ENCODE assay signal across 22 cellular contexts in the genomic region with DNA sequence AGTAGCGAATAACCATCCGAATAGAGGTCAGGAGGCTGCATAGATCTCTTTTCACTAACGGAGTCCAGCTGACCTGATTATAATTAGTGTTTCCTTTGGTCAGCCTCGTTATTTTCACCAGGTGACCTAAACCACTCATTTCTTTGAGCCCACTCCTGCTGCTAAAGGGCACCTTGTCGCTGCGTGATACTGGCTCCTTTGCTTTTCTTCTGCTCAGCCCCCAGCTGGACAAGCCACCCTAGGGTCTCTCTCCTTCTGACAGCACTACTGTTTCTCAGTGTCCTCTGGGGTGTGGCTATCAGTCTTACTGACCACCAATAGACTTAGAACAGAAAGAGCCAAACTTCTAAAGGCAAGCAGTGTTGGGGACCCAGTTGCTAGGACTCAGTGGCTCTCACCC. TPM values are rescaled to one million over a fixed set of nuclear protein-coding genes. Genes with fewer than 3 reads are reported as not detected.
DNase-seq lines count a peak whose midpoint lies in the region; ATAC-seq, FAIRE-seq and TF ChIP-seq lines count a peak whose summit lies in the region.
"Had no signal": no experiment of that assay in that cellular context is flagged by ENCODE, and none has a peak within 500 bp of the region (broad histone marks: within the 10 kb centered on the region; RNA-seq: fewer than 3 reads in every experiment).

No MANE protein-coding gene starts in this region.

- no peak overlapping the region for H4K8ac ChIP-seq in neuronal stem cell (ENCODE audit: low read depth, low read length)

- no peak overlapping the region for H2BK120ac ChIP-seq in neuronal stem cell (ENCODE audit: low read depth, low read length)

- peak overlapping the region; percentile 95 for H3K27ac Mint-ChIP-seq in astrocyte (ENCODE audit: unreplicated experiment)
- H3K27ac Mint-ChIP-seq: activated naive CD4-positive, alpha-beta T cell treated with anti-CD3 and anti-CD28 coated beads for 36 hours; progenitor cell of endocrine pancreas had no signal

- H3K4me2 ChIP-seq in astrocyte (ENCODE audit: low read length) (peak overlapping the region; percentile 87), neuronal stem cell (ENCODE audit: insufficient read depth, low read length, poor library complexity, severe bottlenecking) (peak overlapping the region; percentile 41)

- no peak overlapping the region for H2BK12ac ChIP-seq in neuronal stem cell (ENCODE audit: low read length)

- no peak overlapping the region for H2BK15ac ChIP-seq in neuronal stem cell (ENCODE audit: low read length)

- H3K9me3 Mint-ChIP-seq in astrocyte (ENCODE audit: unreplicated experiment) = no peaks in the 10 kb centered on the region
- H3K9me3 Mint-ChIP-seq: activated naive CD4-positive, alpha-beta T cell treated with anti-CD3 and anti-CD28 coated beads for 36 hours had no signal

- no peak overlapping the region for H3K14ac ChIP-seq in neuronal stem cell (ENCODE audit: low read length)

- H3K23ac ChIP-seq in neuronal stem cell (ENCODE audit: low read depth, low read length, poor library complexity) = no peak overlapping the region

- no CpG with 5 or more reads among the region's 6 CpGs for WGBS in neuronal stem cell (ENCODE audit: extremely low coverage in 2 of 2, insufficient read length in 2 of 2, insufficient replicate concordance in 1 of 2), 2 donors

- H3K4me1 ChIP-seq in HUES48 (ENCODE audit: control insufficient read depth, insufficient read depth, low read length) (peaks cover 41% of the 10 kb centered on the region), astrocyte (ENCODE audit: insufficient read depth, low read length) (peaks cover 45% of the 10 kb centered on the region), neuronal stem cell (ENCODE audit: control insufficient read depth in 2 of 2, insufficient read depth in 1 of 2, low read depth in 1 of 2, low read length in 2 of 2) (peaks cover 8 to 16% of the 10 kb centered on the region in 2 donors)

- no peak for DNase-seq in astrocyte (ENCODE audit: low read depth)
- no peak for DNase-seq in neuronal stem cell (ENCODE audit: low spot score)
- DNase-seq in NCI-H2227 (lab: John Stamatoyannopoulos, UW; ENCODE audit: unreplicated experiment) = no peak
- DNase-seq in superior temporal gyrus (ENCODE audit: extremely low spot score) = no peak
- DNase-seq: activated CD4-positive, CD25-positive, alpha-beta regulatory T cell; effector memory CD4-positive, alpha-beta T cell; NCI-H2107 had no signal

- no peaks in the 10 kb centered on the region for H3K36me3 ChIP-seq in HUES48 (ENCODE audit: control insufficient read depth, insufficient read depth, low read length)
- no peaks in the 10 kb centered on the region for H3K36me3 ChIP-seq in astrocyte (ENCODE audit: insufficient read depth, low read length)
- no peaks in the 10 kb centered on the region for H3K36me3 ChIP-seq in neuronal stem cell (replicated peaks in 1 of 2; ENCODE audit: control insufficient read depth in 2 of 2, insufficient read depth in 2 of 2, low read length in 2 of 2)
- H3K36me3 ChIP-seq: lower lobe of right lung, sigmoid colon had no signal

- H3K27me3 ChIP-seq in HUES48 (ENCODE audit: control insufficient read depth, insufficient read depth, low read length) = peaks cover 49% of the 10 kb centered on the region
- H3K27me3 ChIP-seq in astrocyte (ENCODE audit: insufficient read depth, low read length) = peaks cover 9% of the 10 kb centered on the region
- peaks cover 0 to 21% (median 13%) of the 10 kb centered on the region in 3 experiments for H3K27me3 ChIP-seq in neuronal stem cell (ENCODE audit: control insufficient read depth in 3 of 3, insufficient read depth in 3 of 3, low read depth in 1 of 3, low read length in 3 of 3)
- H3K27me3 ChIP-seq: testis had no signal

- no peak overlapping the region for H3K4ac ChIP-seq in neuronal stem cell (ENCODE audit: low read length)

- peaks cover 32% of the 10 kb centered on the region for H3K4me1 Mint-ChIP-seq in astrocyte (ENCODE audit: low read depth, unreplicated experiment)

- H2AFZ ChIP-seq in astrocyte (ENCODE audit: low read depth, low read length) (peak overlapping the region; percentile 8), neuronal stem cell (ENCODE audit: low read length) (no peak overlapping the region)

- H2BK5ac ChIP-seq in neuronal stem cell (ENCODE audit: low read length) = no peak overlapping the region

- no peak overlapping the region for H2AK5ac ChIP-seq in neuronal stem cell (ENCODE audit: low read depth, low read length)

- FAIRE-seq in astrocyte (lab: Jason Lieb, UNC) = no peak
- FAIRE-seq: HTR-8/SVneo had no signal

- H3K4me3 ChIP-seq in HUES48 (ENCODE audit: low read depth, low read length) (peak overlapping the region; percentile 47), astrocyte (ENCODE audit: insufficient read depth, low read depth, low read length) (no peak overlapping the region), neuronal stem cell (ENCODE audit: low read length in 2 of 2) (no peak overlapping the region)
- H3K4me3 ChIP-seq: lower lobe of right lung, testis had no signal

- no peak overlapping the region for H3K4me3 Mint-ChIP-seq in astrocyte (ENCODE audit: unreplicated experiment)

- no peaks in the 10 kb centered on the region for H3K79me1 ChIP-seq in neuronal stem cell (ENCODE audit: low read depth, low read length)

- no peak overlapping the region for H4K91ac ChIP-seq in neuronal stem cell (ENCODE audit: low read depth, low read length, poor library complexity)

- peak overlapping the region; percentile 84 for H3K18ac ChIP-seq in neuronal stem cell (ENCODE audit: low read length)

- H4K20me1 ChIP-seq in astrocyte (ENCODE audit: insufficient read depth, low read length) = peaks cover 12% of the 10 kb centered on the region

- H3K9me3 ChIP-seq in HUES48 (ENCODE audit: control insufficient read depth, insufficient read depth, low read length) (no peaks in the 10 kb centered on the region), astrocyte (ENCODE audit: insufficient read depth, low read depth, low read length) (no peaks in the 10 kb centered on the region), neuronal stem cell (replicated peaks in 1 of 2; ENCODE audit: control insufficient read depth in 2 of 2, insufficient read depth in 1 of 2, low read depth in 1 of 2, low read length in 2 of 2) (peaks cover 0 to 4% of the 10 kb centered on the region in 2 donors)
- H3K9me3 ChIP-seq: lower lobe of right lung, sigmoid colon, testis had no signal

- no peaks in the 10 kb centered on the region for H3K79me2 ChIP-seq in astrocyte (ENCODE audit: insufficient read depth, low read length)

- ATAC-seq in HG02623 (IDR thresholded peaks at IDR 0.05; ENCODE audit: unreplicated experiment) = no peak
- no peak for ATAC-seq in GM21360 (IDR thresholded peaks at IDR 0.05; ENCODE audit: unreplicated experiment)

- H3K27me3 Mint-ChIP-seq in astrocyte (ENCODE audit: low read depth, unreplicated experiment) = no peaks in the 10 kb centered on the region

- H3K9ac ChIP-seq in HUES48 (ENCODE audit: low read depth, low read length) (no peak overlapping the region), astrocyte (ENCODE audit: low read length) (peak overlapping the region; percentile 48), neuronal stem cell (ENCODE audit: low read depth, low read length, poor library complexity) (no peak overlapping the region)

- H3K27ac ChIP-seq in 22Rv1 (peak overlapping the region; percentile 71), HUES48 (ENCODE audit: low read depth, low read length) (peak overlapping the region; percentile 11), astrocyte (ENCODE audit: low read depth, low read length) (peak overlapping the region; percentile 47), neuronal stem cell (replicated peaks; ENCODE audit: low read length) (peak overlapping the region; percentile 43)
- H3K27ac ChIP-seq: coronary artery, lower lobe of right lung, testis had no signal

- no peaks in the 10 kb centered on the region for H3K36me3 Mint-ChIP-seq in astrocyte (ENCODE audit: low read depth, unreplicated experiment)
- H3K36me3 Mint-ChIP-seq: CD8-positive, alpha-beta memory T cell had no signal

- TF ChIP-seq CTCF in 22Rv1 (IDR thresholded peaks at IDR 0.05) = no peak
- no peak for TF ChIP-seq CTCF in astrocyte (IDR thresholded peaks at IDR 0.05; ENCODE audit: insufficient read depth, low read depth, low read length)

RNA-seq across cellular contexts. Expression of a gene that starts 2.7 kb away (rescaled TPM):
- 1,092 and 1,283 TPM in 2 replicates for total RNA-seq in astrocyte
- polyA plus RNA-seq in neuronal stem cell (2013, experiment 1 of 2) = 149 TPM
- 151 TPM for polyA plus RNA-seq in neuronal stem cell (2013, experiment 2 of 2)

RNA-seq across cellular contexts. Expression of a gene that starts 35.5 kb away (rescaled TPM):
- not detected in 2 replicates for total RNA-seq in astrocyte
- polyA plus RNA-seq in neuronal stem cell (2013, experiment 1 of 2) = not detected
- not detected for polyA plus RNA-seq in neuronal stem cell (2013, experiment 2 of 2)
- total RNA-seq: A673; activated naive CD4-positive, alpha-beta T cell treated with anti-CD3 and anti-CD28 coated beads for 36 hours; CD8-positive, alpha-beta memory T cell; G401; lower lobe of right lung; sigmoid colon had no signal
- polyA plus RNA-seq: CD8-positive, alpha-beta memory T cell; sigmoid colon had no signal

RNA-seq across cellular contexts. Expression of a gene that starts 50.9 kb away (rescaled TPM):
- total RNA-seq in astrocyte = not detected in 2 replicates
- 0.01 TPM for polyA plus RNA-seq in neuronal stem cell (2013, experiment 1 of 2)
- polyA plus RNA-seq in neuronal stem cell (2013, experiment 2 of 2) = not detected
- total RNA-seq: A673; activated naive CD4-positive, alpha-beta T cell treated with anti-CD3 and anti-CD28 coated beads for 36 hours; CD8-positive, alpha-beta memory T cell; G401; kidney epithelial cell; lower lobe of right lung; progenitor cell of endocrine pancreas; sigmoid colon had no signal
- polyA plus RNA-seq: CD8-positive, alpha-beta memory T cell; sigmoid colon had no signal

Comparison
In these comparisons a context has a peak if more than half of its experiments do, and no peak if none do; other contexts are left out.
1. H3K27ac ChIP-seq: peak in every context shown above with its lines; median percentile 71 in 22Rv1; 47 in astrocyte; 43 in neuronal stem cell; 11 in HUES48.